Comparison of ENCODE assay signal across 9 cellular contexts in genomic region chr6:30829016-30829415, GRCh38. TPM values are rescaled to one million over a fixed set of nuclear protein-coding genes. Genes with fewer than 3 reads are reported as not detected.
DNase-seq lines count a peak whose midpoint lies in the region; ATAC-seq and TF ChIP-seq lines count a peak whose summit lies in the region.
"Had no signal": no experiment of that assay in that cellular context is flagged by ENCODE, and none has a peak within 500 bp of the region (broad histone marks: within the 10 kb centered on the region; RNA-seq: fewer than 3 reads in every experiment).

No MANE protein-coding gene starts in this region.

- H3K4me3 Mint-ChIP-seq in T-helper 17 cell (peak overlapping the region; percentile 99), endothelial cell (ENCODE audit: unreplicated experiment) (no peak overlapping the region)

- intact Hi-C loops in esophagus squamous epithelium (cut with DNase I), result loop anchor here (5.0 to 10.0 kb wide), 2 partner anchors 48 to 256 kb away; no protein-coding TSS in a partner anchor

- H3K27ac Mint-ChIP-seq in T-helper 17 cell, result peak overlapping the region; percentile 98
- H3K27ac Mint-ChIP-seq in endothelial cell (ENCODE audit: unreplicated experiment), result no peak overlapping the region

- peaks cover 5% of the 10 kb centered on the region for H3K36me3 Mint-ChIP-seq in T-helper 17 cell (ENCODE audit: low read depth)
- H3K36me3 Mint-ChIP-seq in endothelial cell (ENCODE audit: low read depth, unreplicated experiment), result no peaks in the 10 kb centered on the region

- H3K79me2 ChIP-seq in DND-41 (ENCODE audit: insufficient read depth, low read length), result no peaks in the 10 kb centered on the region

- H3K9ac ChIP-seq in DND-41 (ENCODE audit: low read depth, low read length), result peak overlapping the region; percentile 52
- no peak overlapping the region for H3K9ac ChIP-seq in rectal smooth muscle tissue (ENCODE audit: low read length)

- H3K27ac ChIP-seq in DND-41 (ENCODE audit: low read length) (peak overlapping the region; percentile 96), esophagus squamous epithelium (peak overlapping the region; percentile 68 to 85 (median 83)), rectal smooth muscle tissue (ENCODE audit: low read depth, low read length) (peak overlapping the region; percentile 53)

- peak; percentile 25 for DNase-seq in DND-41
- no peak for DNase-seq in T-helper 17 cell
- no peak for DNase-seq in esophagus squamous epithelium (lab: John Stamatoyannopoulos, UW)
- no peak for DNase-seq in endothelial cell (ENCODE audit: low spot score)

- H4K20me1 ChIP-seq in DND-41 (ENCODE audit: insufficient read depth, low read length), result no peaks in the 10 kb centered on the region

- H3K27me3 ChIP-seq in DND-41 (ENCODE audit: insufficient read depth, low read length, poor library complexity) (no peaks in the 10 kb centered on the region), esophagus squamous epithelium (no peaks in the 10 kb centered on the region), rectal smooth muscle tissue (ENCODE audit: control insufficient read depth, insufficient read depth, low read length) (no peaks in the 10 kb centered on the region)

- H3K4me2 ChIP-seq in DND-41 (ENCODE audit: insufficient read depth, low read length), result peak overlapping the region; percentile 43
- H3K4me2 ChIP-seq: smooth muscle cell had no signal

- H3K27me3 Mint-ChIP-seq in T-helper 17 cell (no peaks in the 10 kb centered on the region), endothelial cell (ENCODE audit: unreplicated experiment) (peaks cover 7% of the 10 kb centered on the region)

- ATAC-seq in DND-41 (ENCODE audit: insufficient read depth, low read depth) (no peak), T-helper 17 cell (no peak), HG03378 (IDR thresholded peaks at IDR 0.05; ENCODE audit: unreplicated experiment) (no peak), HG03439 (IDR thresholded peaks at IDR 0.05; ENCODE audit: unreplicated experiment) (no peak), HG02759 (IDR thresholded peaks at IDR 0.05; ENCODE audit: unreplicated experiment) (no peak)

- H3K4me1 Mint-ChIP-seq in T-helper 17 cell (peaks cover 59% of the 10 kb centered on the region), endothelial cell (ENCODE audit: unreplicated experiment) (peaks cover 11% of the 10 kb centered on the region)

- H3K4me3 ChIP-seq in DND-41 (ENCODE audit: low read depth in 1 of 2, low read length in 2 of 2) (peak overlapping the region in 1 of 2 experiments; percentile 1; a peak in 1 of 4 replicates), esophagus squamous epithelium (peak overlapping the region in 2 of 4 donors; percentile 23 to 39), rectal smooth muscle tissue (ENCODE audit: low read length) (no peak overlapping the region)
- H3K4me3 ChIP-seq: smooth muscle cell had no signal

- no peak for TF ChIP-seq POLR2A in esophagus squamous epithelium (IDR thresholded peaks at IDR 0.05)

- WGBS in esophagus squamous epithelium, 2 donors, result 74 to 94% methylated on average over 4 of the region's 4 CpGs

- H3K36me3 ChIP-seq in DND-41 (ENCODE audit: insufficient read depth, low read length) (no peaks in the 10 kb centered on the region), esophagus squamous epithelium (no peaks in the 10 kb centered on the region), rectal smooth muscle tissue (ENCODE audit: control insufficient read depth, insufficient read depth, low read length) (no peaks in the 10 kb centered on the region)

- no peaks in the 10 kb centered on the region for H3K9me3 Mint-ChIP-seq in endothelial cell (ENCODE audit: unreplicated experiment)

- peak overlapping the region; percentile 12; the same call in 1 of the 2 replicates for H2AFZ ChIP-seq in DND-41 (ENCODE audit: low read depth, low read length)

- H3K4me1 ChIP-seq in DND-41 (ENCODE audit: insufficient read depth, low read length) (peaks cover 62% of the 10 kb centered on the region), esophagus squamous epithelium (peaks cover 20 to 41% (median 22%) of the 10 kb centered on the region in 3 donors), rectal smooth muscle tissue (ENCODE audit: control insufficient read depth, insufficient read depth, low read length) (peaks cover 10% of the 10 kb centered on the region)

- TF ChIP-seq CTCF in DND-41 (IDR thresholded peaks at IDR 0.05; ENCODE audit: borderline replicate concordance, extremely low read depth, low read length, poor library complexity, severe bottlenecking) (no peak), esophagus squamous epithelium (IDR thresholded peaks at IDR 0.05) (no peak), endothelial cell (IDR thresholded peaks at IDR 0.05; ENCODE audit: unreplicated experiment) (no peak)

- H3K9me3 ChIP-seq in DND-41 (ENCODE audit: insufficient read depth, low read length, severe bottlenecking), result no peaks in the 10 kb centered on the region
- no peaks in the 10 kb centered on the region for H3K9me3 ChIP-seq in T-helper 17 cell (ENCODE audit: control insufficient read depth, low read length, poor library complexity, severe bottlenecking)
- H3K9me3 ChIP-seq in esophagus squamous epithelium, result no peaks in the 10 kb centered on the region

RNA-seq across cellular contexts. Expression of gene DDR1, which starts 55.3 kb away (rescaled TPM):
- total RNA-seq in T-helper 17 cell, result 1 to 10 TPM; 1.8 to 5.6 TPM
- total RNA-seq in esophagus squamous epithelium, result 100 to 1,000 TPM; 131 to 261 (median 140) TPM
- total RNA-seq in endothelial cell (ENCODE audit: unreplicated experiment), result 8.2 TPM

Comparison
In these comparisons a context has a peak if more than half of its experiments do, and no peak if none do; other contexts are left out.
1. RNA of gene DDR1, which starts 55.3 kb away (total RNA-seq): 131 to 261 TPM in esophagus squamous epithelium; 8.2 TPM in endothelial cell (single experiment) and 1.8 to 5.6 TPM in T-helper 17 cell; every median in the first group is over 10 times any median in the second.
2. Peak in every context shown above with its lines, with median percentiles within 50 percentile points of each other: H3K27ac ChIP-seq.